8 cellular contexts compared by ENCODE assay signal in the genomic region with DNA sequence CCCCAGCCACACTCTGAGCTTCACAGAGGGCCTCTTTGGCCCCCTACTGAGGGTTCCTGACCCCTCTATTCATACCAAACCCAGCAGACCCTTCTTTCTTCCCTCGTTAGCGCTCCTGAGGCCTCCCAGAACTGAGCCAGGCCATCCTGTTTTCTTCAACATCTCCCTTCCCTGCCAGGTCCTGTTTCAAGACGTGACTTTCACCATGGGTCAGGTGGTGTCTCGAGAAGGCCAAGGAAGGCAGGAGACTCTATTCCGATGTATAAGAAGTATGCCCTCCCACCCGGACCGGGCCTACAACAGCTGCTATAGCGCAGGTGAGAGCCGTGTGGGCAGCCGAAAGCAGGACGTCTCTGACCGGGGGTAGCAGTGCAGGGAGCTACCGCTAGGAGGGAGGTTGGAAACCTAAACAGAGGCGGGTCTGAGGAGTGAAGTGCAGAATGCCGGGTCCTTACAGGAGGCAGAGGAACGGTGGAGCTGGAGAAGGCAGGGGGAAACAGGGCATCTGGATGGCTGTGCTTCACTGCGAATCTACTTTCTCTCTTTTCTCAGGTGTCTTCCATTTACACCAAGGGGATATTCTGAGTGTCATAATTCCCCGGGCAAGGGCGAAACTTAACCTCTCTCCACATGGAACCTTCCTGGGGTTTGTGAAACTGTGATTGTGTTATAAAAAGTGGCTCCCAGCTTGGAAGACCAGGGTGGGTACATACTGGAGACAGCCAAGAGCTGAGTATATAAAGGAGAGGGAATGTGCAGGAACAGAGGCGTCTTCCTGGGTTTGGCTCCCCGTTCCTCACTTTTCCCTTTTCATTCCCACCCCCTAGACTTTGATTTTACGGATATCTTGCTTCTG. TPM values are rescaled to one million over a fixed set of nuclear protein-coding genes. Genes with fewer than 3 reads are reported as not detected.
A peak's percentile ranks its signal among the peaks of the same experiment; 100 is the strongest.
DNase-seq lines count a peak whose midpoint lies in the region; ATAC-seq and TF ChIP-seq lines count a peak whose summit lies in the region.

No MANE protein-coding gene starts in this region.

- H3K27ac ChIP-seq in Peyer's patch (peak overlapping the region; percentile 89 to 99 (median 93)), gastrocnemius medialis (peak overlapping the region; percentile 93 to 96 (median 96))

- H3K4me3 ChIP-seq in Peyer's patch: peak overlapping the region in 3 of 4 donors; percentile 71 to 99 (median 98)
- H3K4me3 ChIP-seq in gastrocnemius medialis: peak overlapping the region; percentile 87 to 95 (median 88)

- intact Hi-C loops in gastrocnemius medialis (cut with DNase I; ENCODE audit: low total_unique reads): loop anchor here (1.0 to 5.0 kb wide), 13 partner anchors 12 to 282 kb away; a partner anchor contains a TSS

- H3K9me3 ChIP-seq in Peyer's patch (peaks cover 0 to 4% (median 0%) of the 10 kb centered on the region in 4 donors), gastrocnemius medialis (no peaks in the 10 kb centered on the region)

- TF ChIP-seq CTCF in Peyer's patch (IDR thresholded peaks at IDR 0.05) (peak; percentile 40 to 78 (median 66)), gastrocnemius medialis (IDR thresholded peaks at IDR 0.05 in 4 of 5, conservative IDR thresholded peaks at IDR 0.05 in 1 of 5) (peak; percentile 34 to 69 (median 54))

- H3K4me1 ChIP-seq in Peyer's patch (peaks cover 9 to 68% (median 32%) of the 10 kb centered on the region in 4 donors), gastrocnemius medialis (peaks cover 48 to 62% of the 10 kb centered on the region in 2 donors)

- peak; percentile 52 for DNase-seq in NOMO-1 treated with DMSO at 0.1 percent for 48 hours (lab: John Stamatoyannopoulos, UW; ENCODE audit: unreplicated experiment)
- DNase-seq in NOMO-1 treated with dmso at 0.1 percent for 144 hours (lab: John Stamatoyannopoulos, UW; ENCODE audit: unreplicated experiment): no peak
- peak; percentile 66 to 86 (median 82) for DNase-seq in Peyer's patch
- DNase-seq in amniotic epithelial cell (ENCODE audit: low read depth): peak; percentile 52
- DNase-seq in iPS DF 19.7 (ENCODE audit: low read depth, low spot score): peak; percentile 65
- DNase-seq in gastrocnemius medialis: peak in 1 of 2 donors; percentile 65

- in situ Hi-C loops in gastrocnemius medialis (cut with MboI; ENCODE audit: low sequenced_read_pairs in 4 of 4): loop anchor here in 1 of 4 donors (10.0 to 25.0 kb wide), 2 partner anchors 123 to 216 kb away; a partner anchor contains a TSS

- TF ChIP-seq POLR2A in Peyer's patch (IDR thresholded peaks at IDR 0.05) (no peak), gastrocnemius medialis (IDR thresholded peaks at IDR 0.05) (no peak)

- ATAC-seq in gastrocnemius medialis (peak in 1 of 2 donors; percentile 45), GM19397 (IDR thresholded peaks at IDR 0.05; ENCODE audit: unreplicated experiment) (no peak), HG03432 (IDR thresholded peaks at IDR 0.05; ENCODE audit: unreplicated experiment) (no peak)

- H3K36me3 ChIP-seq in Peyer's patch: peaks cover 0 to 23% (median 0%) of the 10 kb centered on the region in 3 donors
- H3K36me3 ChIP-seq in gastrocnemius medialis: peaks cover 0 to 26% of the 10 kb centered on the region in 2 donors

- H3K27me3 ChIP-seq in Peyer's patch (no peaks in the 10 kb centered on the region), gastrocnemius medialis (no peaks in the 10 kb centered on the region)

RNA-seq across cellular contexts. Expression of a gene that starts 1.3 kb away (rescaled TPM):
- total RNA-seq in Peyer's patch: 10 to 100 TPM; 31.4 to 47.7 (median 43.7) TPM
- 10 to 100 TPM; 63.6 to 71.5 (median 68.8) TPM for total RNA-seq in gastrocnemius medialis

RNA-seq across cellular contexts. Expression of a gene that starts 1.9 kb away (rescaled TPM):
- total RNA-seq in Peyer's patch: 10 to 100 TPM in 3 of 4 donors, 1 to 10 TPM in 1; 5.0 to 54.4 (median 38.7) TPM
- total RNA-seq in gastrocnemius medialis: 1 to 10 TPM; 2.8 to 8.4 (median 5.0) TPM

RNA-seq across cellular contexts. Expression of a gene that starts 11.5 kb away (rescaled TPM):
- total RNA-seq in Peyer's patch (10 to 100 TPM in 3 of 4 donors, 1 to 10 TPM in 1; 7.6 to 58.6 (median 15.2) TPM), gastrocnemius medialis (10 to 100 TPM in 3 of 4 donors, 1 to 10 TPM in 1; 7.9 to 26.1 (median 16.9) TPM)

RNA-seq across cellular contexts. Expression of a gene that starts 19.0 kb away (rescaled TPM):
- total RNA-seq in Peyer's patch (100 to 1,000 TPM in 3 of 4 donors, 10 to 100 TPM in 1; 42.1 to 149 (median 124) TPM), gastrocnemius medialis (10 to 100 TPM; 10.1 to 66.5 (median 20.3) TPM)

RNA-seq across cellular contexts. Expression of a gene that starts 23.3 kb away (rescaled TPM):
- 100 to 1,000 TPM in 3 of 4 donors, 10 to 100 TPM in 1; 37.1 to 236 (median 125) TPM for total RNA-seq in Peyer's patch
- total RNA-seq in gastrocnemius medialis: 100 to 1,000 TPM in 2 of 4 donors, 10 to 100 TPM in 2; 55.9 to 157 (median 101) TPM
